1 cellular context compared by ENCODE assay signal in genomic region chr5:181221792-181222629, GRCh38.
A peak's percentile ranks its signal among the peaks of the same experiment; 100 is the strongest.
TF ChIP-seq lines count a peak whose summit lies in the region.

No MANE protein-coding gene starts in this region.

TF ChIP-seq in K562, 482 proteins besides CTCF, POLR2A, EP300 and RAD21 (continued from another document and continues in another):
- TF ChIP-seq ZNF224 (CRISPR knock-in tag; IDR thresholded peaks at IDR 0.05) = no peak
- no peak; a peak in 1 of 4 replicates for TF ChIP-seq ZNF639 (CRISPR knock-in tag; conservative IDR thresholded peaks at IDR 0.05 in 1 of 2, IDR thresholded peaks at IDR 0.05 in 1 of 2)
- peak; percentile 80 for TF ChIP-seq CTBP1 (IDR thresholded peaks at IDR 0.05; ENCODE audit: borderline replicate concordance)
- 0 out of 2 replicates have a peak, but pooled peaks have one; percentile 13 for TF ChIP-seq ARID1B (IDR thresholded peaks at IDR 0.05)
- TF ChIP-seq SUPT5H (IDR thresholded peaks at IDR 0.05) = no peak
- TF ChIP-seq ZKSCAN1 (IDR thresholded peaks at IDR 0.05; ENCODE audit: low read depth, low read length) = peak; percentile 84
- TF ChIP-seq ZNF668 (CRISPR knock-in tag; IDR thresholded peaks at IDR 0.05) = no peak
- peak; percentile 76; the same call in 1 of the 2 replicates for TF ChIP-seq RFX5 (IDR thresholded peaks at IDR 0.05; ENCODE audit: low read depth, low read length)
- TF ChIP-seq NCOA1 (IDR thresholded peaks at IDR 0.05; ENCODE audit: low read depth) = peak; percentile 54; the same call in 1 of the 2 replicates
- peak in 1 of 2 experiments; percentile 75; a peak in 2 of 4 replicates for TF ChIP-seq ETV6 (IDR thresholded peaks at IDR 0.05; ENCODE audit: borderline replicate concordance in 1 of 2, low read depth in 2 of 2, low read length in 1 of 2)
- TF ChIP-seq ETV6 (CRISPR knock-in tag; IDR thresholded peaks at IDR 0.05; ENCODE audit: borderline replicate concordance) = 0 out of 2 replicates have a peak, but pooled peaks have one; percentile 70
- no peak for TF ChIP-seq HMGN3 (IDR thresholded peaks at IDR 0.05; ENCODE audit: borderline replicate concordance, extremely low read depth, insufficient read length, low read depth, low read length)
- TF ChIP-seq BRCA1 (IDR thresholded peaks at IDR 0.05) = no peak
- no peak for TF ChIP-seq BRCA1 (CRISPR knock-in tag; IDR thresholded peaks at IDR 0.05)
- no peak for TF ChIP-seq RBBP5 (IDR thresholded peaks at IDR 0.05; ENCODE audit: borderline replicate concordance, insufficient read depth, low read length, poor library complexity, severe bottlenecking)
- no peak for TF ChIP-seq RREB1 (CRISPR knock-in tag; IDR thresholded peaks at IDR 0.05)
- 0 out of 2 replicates have a peak, but pooled peaks have one; percentile 61 for TF ChIP-seq MEF2D (tag; conservative IDR thresholded peaks at IDR 0.05; ENCODE audit: low read depth)
- no peak for TF ChIP-seq ELK1 (CRISPR knock-in tag; IDR thresholded peaks at IDR 0.05)
- TF ChIP-seq ZNF512 (tag; IDR thresholded peaks at IDR 0.05) = no peak
- 0 out of 2 replicates have a peak, but pooled peaks have one; percentile 51 for TF ChIP-seq ZNF253 (CRISPR knock-in tag; conservative IDR thresholded peaks at IDR 0.05)
- TF ChIP-seq RB1 (IDR thresholded peaks at IDR 0.05; ENCODE audit: low read depth) = peak; percentile 91
- TF ChIP-seq CBX5 (IDR thresholded peaks at IDR 0.05; ENCODE audit: borderline replicate concordance, low read depth) = no peak
- peak; percentile 1; the same call in 1 of the 2 replicates for TF ChIP-seq CBFA2T3 (IDR thresholded peaks at IDR 0.05)
- peak; percentile 91 to 93 for TF ChIP-seq NRF1 (conservative IDR thresholded peaks at IDR 0.05 in 1 of 2, IDR thresholded peaks at IDR 0.05 in 1 of 2)
- TF ChIP-seq FOXK2 (conservative IDR thresholded peaks at IDR 0.05 in 1 of 2, IDR thresholded peaks at IDR 0.05 in 1 of 2; ENCODE audit: low read depth in 2 of 2) = peak; percentile 53 to 81
- no peak for TF ChIP-seq HEY1 (CRISPR knock-in tag; IDR thresholded peaks at IDR 0.05; ENCODE audit: borderline replicate concordance)
- no peak for TF ChIP-seq ZNF217 (CRISPR knock-in tag; IDR thresholded peaks at IDR 0.05)
- no peak for TF ChIP-seq KLF16 (IDR thresholded peaks at IDR 0.05)
- TF ChIP-seq ZC3H11A (IDR thresholded peaks at IDR 0.05; ENCODE audit: low read depth, low read length) = no peak
- no peak for TF ChIP-seq SMAD2 (IDR thresholded peaks at IDR 0.05; ENCODE audit: low read depth, low read length)
- TF ChIP-seq SP2 (IDR thresholded peaks at IDR 0.05; ENCODE audit: extremely low read depth, low read depth, low read length, poor library complexity, severe bottlenecking) = no peak
- TF ChIP-seq ZNF717 (CRISPR knock-in tag; IDR thresholded peaks at IDR 0.05) = no peak
- peak; percentile 99 for TF ChIP-seq CREB3L1 (IDR thresholded peaks at IDR 0.05; ENCODE audit: borderline replicate concordance, low read depth)
- no peak for TF ChIP-seq PRMT5 (CRISPR knock-in tag; IDR thresholded peaks at IDR 0.05)
- peak; percentile 53 for TF ChIP-seq HCFC1 (IDR thresholded peaks at IDR 0.05; ENCODE audit: low read depth, low read length)
- no peak for TF ChIP-seq POLR2B (IDR thresholded peaks at IDR 0.05; ENCODE audit: low read depth, partially characterized antibody)
- 0 out of 2 replicates have a peak, but pooled peaks have one; percentile 27 for TF ChIP-seq NR4A1 (CRISPR knock-in tag; IDR thresholded peaks at IDR 0.05)
- TF ChIP-seq NR4A1 (tag; IDR thresholded peaks at IDR 0.05) = peak; percentile 21; the same call in 1 of the 2 replicates
- no peak for TF ChIP-seq BMI1 (IDR thresholded peaks at IDR 0.05; ENCODE audit: low read length)
- TF ChIP-seq CREM (IDR thresholded peaks at IDR 0.05; ENCODE audit: low read depth) = peak; percentile 74
- no peak for TF ChIP-seq LARP7 (IDR thresholded peaks at IDR 0.05)
- peak; percentile 35; the same call in 1 of the 2 replicates for TF ChIP-seq SPI1 (IDR thresholded peaks at IDR 0.05; ENCODE audit: borderline replicate concordance, low read depth, low read length)
- no peak for TF ChIP-seq ZNF121 (CRISPR knock-in tag; conservative IDR thresholded peaks at IDR 0.05)
- no peak for TF ChIP-seq GTF2E2 (tag; IDR thresholded peaks at IDR 0.05)
- peak; percentile 98 for TF ChIP-seq TBP (optimal IDR thresholded peaks at IDR 0.05; ENCODE audit: low read depth, low read length)
- no peak for TF ChIP-seq TSC22D4 (tag; IDR thresholded peaks at IDR 0.05)
- peak; percentile 83 for TF ChIP-seq BRD9 (IDR thresholded peaks at IDR 0.05; ENCODE audit: low read depth, partially characterized antibody)
- TF ChIP-seq POLR3A (IDR thresholded peaks at IDR 0.05; ENCODE audit: borderline replicate concordance, extremely low read depth, insufficient read depth, insufficient read length) = peak; percentile 81
- TF ChIP-seq HDAC1 (IDR thresholded peaks at IDR 0.05) = peak; percentile 58 to 85; a peak in 3 of 4 replicates
- TF ChIP-seq FIP1L1 (IDR thresholded peaks at IDR 0.05; ENCODE audit: low read depth, low read length, poor library complexity, severe bottlenecking) = peak; percentile 86
- peak; percentile 63; the same call in 1 of the 2 replicates for TF ChIP-seq ATF7 (IDR thresholded peaks at IDR 0.05)
- TF ChIP-seq TRIM25 (IDR thresholded peaks at IDR 0.05; ENCODE audit: borderline replicate concordance) = no peak
- peak; percentile 35; the same call in 1 of the 2 replicates for TF ChIP-seq CGGBP1 (CRISPR knock-in tag; IDR thresholded peaks at IDR 0.05)
- no peak for TF ChIP-seq ARID3A (IDR thresholded peaks at IDR 0.05; ENCODE audit: borderline replicate concordance, low read depth, low read length)
- no peak; the same call in 1 of the 2 replicates for TF ChIP-seq ELF1 (tag; IDR thresholded peaks at IDR 0.05)
- peak; percentile 81 for TF ChIP-seq TEAD4 (IDR thresholded peaks at IDR 0.05; ENCODE audit: low read length)
- no peak for TF ChIP-seq TEAD4 (CRISPR knock-in tag; IDR thresholded peaks at IDR 0.05; ENCODE audit: borderline replicate concordance)
- no peak for TF ChIP-seq TFAM (CRISPR knock-in tag; conservative IDR thresholded peaks at IDR 0.05)
- no peak; the same call in 1 of the 2 replicates for TF ChIP-seq ZNF436 (CRISPR knock-in tag; IDR thresholded peaks at IDR 0.05)
- no peak for TF ChIP-seq XRCC4 (IDR thresholded peaks at IDR 0.05; ENCODE audit: extremely low read depth, insufficient read depth, insufficient read length)
